ENCODE assay signal across 8 cellular contexts in genomic region chr3:72082121-72082715, GRCh38.
A peak's percentile ranks its signal among the peaks of the same experiment; 100 is the strongest.
DNase-seq lines count a peak whose midpoint lies in the region; ATAC-seq and TF ChIP-seq lines count a peak whose summit lies in the region.

No MANE protein-coding gene starts in this region.

- peak overlapping the region; percentile 28 for H3K4me3 ChIP-seq in OCI-LY1 (ENCODE audit: low read depth, low read length, poor library complexity, severe bottlenecking)
- H3K4me3 ChIP-seq in liver (ENCODE audit: low read depth in 1 of 3, low read length in 3 of 3): no peak overlapping the region
- H3K4me3 ChIP-seq in effector memory CD4-positive, alpha-beta T cell (ENCODE audit: insufficient read depth, low read depth, low read length, poor library complexity, severe bottlenecking): no peak overlapping the region

- no peaks in the 10 kb centered on the region for H4K20me1 ChIP-seq in OCI-LY1 (ENCODE audit: insufficient read depth, low read length)

- H3K27ac ChIP-seq in OCI-LY1 (ENCODE audit: low read depth, low read length, poor library complexity, severe bottlenecking): peak overlapping the region; percentile 98
- H3K27ac ChIP-seq in liver (ENCODE audit: low read depth in 1 of 2, low read length in 2 of 2): peak overlapping the region; percentile 39 to 43
- no peak overlapping the region for H3K27ac ChIP-seq in effector memory CD4-positive, alpha-beta T cell (ENCODE audit: insufficient read depth, low read length, poor library complexity, severe bottlenecking)

- peak overlapping the region; percentile 45; the same call in 1 of the 2 replicates for H3K4me2 ChIP-seq in OCI-LY1 (ENCODE audit: low read length)

- ATAC-seq in GM18502 (IDR thresholded peaks at IDR 0.05; ENCODE audit: poor library complexity, unreplicated experiment) (peak; percentile 66), HG02763 (IDR thresholded peaks at IDR 0.05; ENCODE audit: unreplicated experiment) (peak; percentile 34)

- H3K4me1 ChIP-seq in OCI-LY1 (ENCODE audit: insufficient read depth, low read length, severe bottlenecking) (peaks cover 100% of the 10 kb centered on the region), liver (ENCODE audit: control insufficient read depth in 4 of 4, insufficient read depth in 4 of 4, low read length in 3 of 4) (peaks cover 0 to 9% (median 2%) of the 10 kb centered on the region in 4 donors)
- no peaks in the 10 kb centered on the region for H3K4me1 ChIP-seq in effector memory CD4-positive, alpha-beta T cell (ENCODE audit: control insufficient read depth, insufficient read depth, low read length, poor library complexity, severe bottlenecking)

- no peaks in the 10 kb centered on the region for H3F3A ChIP-seq in OCI-LY1 (ENCODE audit: insufficient read depth, low read length)

- no peaks in the 10 kb centered on the region for H3K9me3 ChIP-seq in OCI-LY1 (ENCODE audit: low read length)
- H3K9me3 ChIP-seq in liver (ENCODE audit: control insufficient read depth in 4 of 4, low read length in 3 of 4): no peaks in the 10 kb centered on the region
- no peaks in the 10 kb centered on the region for H3K9me3 ChIP-seq in effector memory CD4-positive, alpha-beta T cell (ENCODE audit: control insufficient read depth, low read length)

- H3K36me3 ChIP-seq in OCI-LY1 (ENCODE audit: insufficient read depth, low read length) (no peaks in the 10 kb centered on the region), liver (ENCODE audit: control insufficient read depth in 4 of 4, insufficient read depth in 3 of 4, low read depth in 1 of 4, low read length in 3 of 4) (no peaks in the 10 kb centered on the region)
- H3K36me3 ChIP-seq in effector memory CD4-positive, alpha-beta T cell (ENCODE audit: control insufficient read depth, insufficient read depth, low read length): no peaks in the 10 kb centered on the region

- no peak for TF ChIP-seq RAD21 in liver (IDR thresholded peaks at IDR 0.05)

- TF ChIP-seq CTCF in OCI-LY1 (IDR thresholded peaks at IDR 0.05; ENCODE audit: low read length) (no peak), liver (IDR thresholded peaks at IDR 0.05; ENCODE audit: low read depth, low read length, missing input control) (no peak)

- DNase-seq in NCI-H1105 (lab: John Stamatoyannopoulos, UW) (no peak), cortex of kidney (lab: John Stamatoyannopoulos, UW) (no peak)
- DNase-seq in effector memory CD4-positive, alpha-beta T cell: no peak
- DNase-seq in activated CD4-positive, alpha-beta T cell treated with anti-CD3 and anti-CD28 coated beads for 48 hours: no peak

- H3K27me3 ChIP-seq in OCI-LY1 (ENCODE audit: insufficient read depth, low read length): no peaks in the 10 kb centered on the region
- H3K27me3 ChIP-seq in liver (ENCODE audit: control insufficient read depth in 4 of 4, insufficient read depth in 4 of 4, low read length in 3 of 4): no peaks in the 10 kb centered on the region
- no peaks in the 10 kb centered on the region for H3K27me3 ChIP-seq in effector memory CD4-positive, alpha-beta T cell (replicated peaks; ENCODE audit: control insufficient read depth, insufficient read depth, low read length, poor library complexity, severe bottlenecking)

- H3K9me2 ChIP-seq in OCI-LY1 (ENCODE audit: low read depth, low read length): no peaks in the 10 kb centered on the region

- H3K9ac ChIP-seq in OCI-LY1 (ENCODE audit: low read length): peak overlapping the region; percentile 42
- no peak overlapping the region for H3K9ac ChIP-seq in liver (ENCODE audit: low read depth in 1 of 2, low read length in 2 of 2)

- 40% methylated on average over 8 of the region's 8 CpGs for WGBS in liver

- H3K79me2 ChIP-seq in OCI-LY1 (ENCODE audit: insufficient read depth, low read length): no peaks in the 10 kb centered on the region

- H2AFZ ChIP-seq in OCI-LY1 (ENCODE audit: low read length): no peak overlapping the region

TF ChIP-seq in liver, 16 proteins besides CTCF, POLR2A, EP300 and RAD21:
- TF ChIP-seq NR2F2 (IDR thresholded peaks at IDR 0.05) (peak; percentile 68), REST (IDR thresholded peaks at IDR 0.05) (no peak), YY1 (IDR thresholded peaks at IDR 0.05) (peak; percentile 31), SP1 (IDR thresholded peaks at IDR 0.05) (peak; percentile 41), ATF3 (IDR thresholded peaks at IDR 0.05) (no peak), HNF4G (IDR thresholded peaks at IDR 0.05) (no peak), TAF1 (conservative IDR thresholded peaks at IDR 0.05) (no peak), JUND (IDR thresholded peaks at IDR 0.05) (no peak), FOXA2 (IDR thresholded peaks at IDR 0.05) (no peak), FOXA1 (IDR thresholded peaks at IDR 0.05) (no peak), MAX (IDR thresholded peaks at IDR 0.05) (no peak), GABPA (IDR thresholded peaks at IDR 0.05 in 1 of 2, conservative IDR thresholded peaks at IDR 0.05 in 1 of 2) (no peak), RXRA (IDR thresholded peaks at IDR 0.05) (peak; percentile 40 to 64), HNF4A (conservative IDR thresholded peaks at IDR 0.05) (peak; percentile 7 to 34), ZBTB33 (IDR thresholded peaks at IDR 0.05) (no peak), EGR1 (IDR thresholded peaks at IDR 0.05; ENCODE audit: low read depth in 2 of 2) (no peak)
